8 cellular contexts compared by ENCODE assay signal in the genomic region with DNA sequence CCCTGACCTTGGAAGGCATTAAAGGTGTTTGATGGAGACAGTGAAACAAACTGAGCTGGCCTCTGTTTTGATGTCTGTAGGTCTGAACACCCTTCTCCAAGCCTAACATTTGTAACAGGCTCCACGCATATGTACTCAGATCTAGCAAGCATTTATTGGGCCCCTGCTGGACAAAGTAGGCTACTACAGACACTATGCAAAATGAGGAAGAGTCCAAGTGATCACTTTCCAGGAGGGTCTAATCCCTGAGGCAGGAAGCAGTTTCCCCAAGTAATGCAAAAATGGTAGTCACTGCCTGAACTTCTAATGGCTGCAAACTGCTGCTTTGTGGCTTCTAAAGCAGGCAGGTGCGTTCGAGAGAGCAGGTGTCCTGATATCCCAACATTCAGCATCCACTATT.
DNase-seq lines count a peak whose midpoint lies in the region; ATAC-seq and TF ChIP-seq lines count a peak whose summit lies in the region.

No MANE protein-coding gene starts in this region.

- H3K36me3 Mint-ChIP-seq in HFFc6 (ENCODE audit: low read depth), result no peaks in the 10 kb centered on the region

- H3K4me1 Mint-ChIP-seq in HFFc6 (ENCODE audit: low read depth), result peaks cover 5% of the 10 kb centered on the region; the same call in 1 of the 2 replicates

- ATAC-seq in GM21737 (IDR thresholded peaks at IDR 0.05; ENCODE audit: unreplicated experiment) (no peak), HG03460 (IDR thresholded peaks at IDR 0.05; ENCODE audit: unreplicated experiment) (no peak)

- H3K4me3 Mint-ChIP-seq in HFFc6, result no peak overlapping the region

- H3K27me3 Mint-ChIP-seq in HFFc6 (ENCODE audit: insufficient read depth), result peaks cover 11% of the 10 kb centered on the region

- no peak overlapping the region for H3K4me3 ChIP-seq in choroid plexus epithelial cell (ENCODE audit: low read depth, low read length)

- DNase-seq in EL, result peak; percentile 35
- peak; percentile 34 for DNase-seq in HFFc6
- peak; percentile 16 to 33 for DNase-seq in NCI-H524 (lab: John Stamatoyannopoulos, UW)
- DNase-seq in choroid plexus epithelial cell (ENCODE audit: low read depth), result peak; percentile 57
- DNase-seq in myocyte (ENCODE audit: low read depth), result peak; percentile 28
- no peak for DNase-seq in Ammon's horn (ENCODE audit: low spot score)

- H3K9me3 Mint-ChIP-seq in HFFc6, result no peaks in the 10 kb centered on the region

- peak; percentile 80 for TF ChIP-seq CTCF in HFFc6 (IDR thresholded peaks at IDR 0.05)
- peak; percentile 77 for TF ChIP-seq CTCF in choroid plexus epithelial cell (conservative IDR thresholded peaks at IDR 0.05; ENCODE audit: low read depth, low read length)

- no peak overlapping the region for H3K27ac Mint-ChIP-seq in HFFc6
